Comparison of ENCODE assay signal across 17 cellular contexts in genomic region chr4:13912436-13912835, GRCh38.
DNase-seq lines count a peak whose midpoint lies in the region; ATAC-seq and TF ChIP-seq lines count a peak whose summit lies in the region.
"Had no signal": no experiment of that assay in that cellular context is flagged by ENCODE, and none has a peak within 500 bp of the region (broad histone marks: within the 10 kb centered on the region; RNA-seq: fewer than 3 reads in every experiment).

No MANE protein-coding gene starts in this region.

- intact Hi-C loops in Caco-2 (cut with micrococcal nuclease; ENCODE audit: unreplicated experiment): loop anchor here (2.0 kb wide), 1 partner anchor 78 kb away; no protein-coding TSS in a partner anchor
- intact Hi-C loops in right cardiac atrium (cut with DNase I): no loop called here
- intact Hi-C loops in sciatic nerve (cut with DNase I): no loop called here

- 70% methylated on average over 2 of the region's 2 CpGs for WGBS in right cardiac atrium

- POLR2A ChIA-PET in Caco-2 (lab: Charles Lee) (no interaction called here), GM10248 (lab: Yijun Ruan, JAX) (no interaction called here)

- H3K27me3 Mint-ChIP-seq in Caco-2 (ENCODE audit: insufficient read depth, unreplicated experiment): no peaks in the 10 kb centered on the region
- H3K27me3 Mint-ChIP-seq in mesothelial cell of epicardium (ENCODE audit: low read depth): peaks cover 5% of the 10 kb centered on the region

- H3K9me3 ChIP-seq in Caco-2 (no peaks in the 10 kb centered on the region), right cardiac atrium (ENCODE audit: control insufficient read depth, low read length) (no peaks in the 10 kb centered on the region)
- H3K9me3 ChIP-seq: BLaER1 treated with 17β-estradiol and CSF1 and Interleukin-3, amounts not matched to agents 10 nM and 100 nM; HAP-1 had no signal

- CTCF ChIA-PET in Caco-2 (lab: Charles Lee): no interaction called here
- CTCF ChIA-PET in GM10248 (lab: Yijun Ruan, JAX): no interaction called here

- peak in 1 of 2 experiments; percentile 20 for DNase-seq in Caco-2
- peak; percentile 41 for DNase-seq in NCI-H226
- no peak for DNase-seq in brain microvascular endothelial cell
- no peak for DNase-seq in mesothelial cell of epicardium (ENCODE audit: low spot score in 2 of 2, unreplicated experiment in 2 of 2)
- no peak for DNase-seq in right cardiac atrium
- no peak for DNase-seq in GM10248 (ENCODE audit: extremely low spot score)
- no peak for DNase-seq in sciatic nerve (ENCODE audit: low spot score)
- DNase-seq in stimulated activated CD4-positive, alpha-beta T cell treated with anti-CD3 and anti-CD28 coated beads, Interleukin-15, amount 100 ng/mL, for 24 hours: no peak
- DNase-seq: CD8-positive, alpha-beta T cell; DMS53; KBM-7; NCI-H1694 treated with DMSO at 0.1 percent for 48 hours; NCI-H2107; NCI-H524 treated with DMSO at 0.1 percent for 48 hours had no signal

- H3K4me1 Mint-ChIP-seq in Caco-2 (ENCODE audit: low read depth, unreplicated experiment): peaks cover 15% of the 10 kb centered on the region
- peaks cover 6% of the 10 kb centered on the region for H3K4me1 Mint-ChIP-seq in mesothelial cell of epicardium

- H3K36me3 ChIP-seq in Caco-2 (ENCODE audit: control insufficient read depth, insufficient read depth, low read length) (no peaks in the 10 kb centered on the region; the same call in 1 of the 2 replicates), brain microvascular endothelial cell (replicated peaks) (no peaks in the 10 kb centered on the region)
- H3K36me3 ChIP-seq: BLaER1 treated with 17β-estradiol and CSF1 and Interleukin-3, amounts not matched to agents 10 nM and 100 nM; HAP-1 had no signal

- peaks cover 10% of the 10 kb centered on the region for H3K9me3 Mint-ChIP-seq in Caco-2 (ENCODE audit: unreplicated experiment)
- no peaks in the 10 kb centered on the region for H3K9me3 Mint-ChIP-seq in mesothelial cell of epicardium
- H3K9me3 Mint-ChIP-seq: CD8-positive, alpha-beta T cell had no signal

- peak overlapping the region; percentile 71 for H3K27ac Mint-ChIP-seq in Caco-2 (ENCODE audit: unreplicated experiment)
- peak overlapping the region; percentile 0 for H3K27ac Mint-ChIP-seq in mesothelial cell of epicardium
- H3K27ac Mint-ChIP-seq: CD8-positive, alpha-beta T cell had no signal

- no peaks in the 10 kb centered on the region for H3K27me3 ChIP-seq in Caco-2 (replicated peaks; ENCODE audit: control insufficient read depth, insufficient read depth, low read length)
- no peaks in the 10 kb centered on the region for H3K27me3 ChIP-seq in brain microvascular endothelial cell (replicated peaks)
- no peaks in the 10 kb centered on the region for H3K27me3 ChIP-seq in right cardiac atrium (ENCODE audit: control insufficient read depth, insufficient read depth)
- H3K27me3 ChIP-seq: BLaER1 treated with 17β-estradiol and CSF1 and Interleukin-3, amounts not matched to agents 10 nM and 100 nM had no signal

- H3K4me3 ChIP-seq in Caco-2 (ENCODE audit: low read depth, low read length): no peak overlapping the region
- H3K4me3 ChIP-seq in brain microvascular endothelial cell (ENCODE audit: low read depth, low read length): no peak overlapping the region
- H3K4me3 ChIP-seq in right cardiac atrium (ENCODE audit: low read length): no peak overlapping the region
- H3K4me3 ChIP-seq: BLaER1 treated with 17β-estradiol and CSF1 and Interleukin-3, amounts not matched to agents 10 nM and 100 nM; HAP-1 had no signal

- H3K4me3 Mint-ChIP-seq in Caco-2 (ENCODE audit: unreplicated experiment) (no peak overlapping the region), mesothelial cell of epicardium (no peak overlapping the region)
- H3K4me3 Mint-ChIP-seq: CD8-positive, alpha-beta T cell had no signal

- in situ Hi-C loops in brain microvascular endothelial cell (cut with HindIII; ENCODE audit: low pct_ligation_motif_present, low sequenced_read_pairs): no loop called here

- BruUV-seq in Caco-2 (replicated peaks; lab: Mats Ljungman, UMichigan): no TSS peak

- no peak for ATAC-seq in right cardiac atrium
- ATAC-seq in sciatic nerve: no peak
- ATAC-seq: CD8-positive, alpha-beta T cell; Right ventricle myocardium inferior had no signal

- H3K27ac ChIP-seq in brain microvascular endothelial cell (peak overlapping the region; percentile 17), right cardiac atrium (ENCODE audit: low read length) (no peak overlapping the region)
- H3K27ac ChIP-seq: BLaER1 treated with 17β-estradiol and CSF1 and Interleukin-3, amounts not matched to agents 10 nM and 100 nM had no signal

- TF ChIP-seq CTCF in Caco-2 (IDR thresholded peaks at IDR 0.05; ENCODE audit: insufficient read depth in 1 of 2, low read depth in 1 of 2, low read length in 1 of 2, severe bottlenecking in 1 of 2, unreplicated experiment in 1 of 2): no peak
- no peak for TF ChIP-seq CTCF in brain microvascular endothelial cell (IDR thresholded peaks at IDR 0.05; ENCODE audit: low read depth, low read length, missing control alignments)
- TF ChIP-seq CTCF in mesothelial cell of epicardium (IDR thresholded peaks at IDR 0.05; ENCODE audit: unreplicated experiment): no peak
- TF ChIP-seq CTCF in GM10248 (IDR thresholded peaks at IDR 0.05; ENCODE audit: control extremely low read depth, extremely low read depth, low read depth, missing control alignments): no peak

- H3K36me3 Mint-ChIP-seq in Caco-2 (ENCODE audit: insufficient read depth, unreplicated experiment) (no peaks in the 10 kb centered on the region), mesothelial cell of epicardium (no peaks in the 10 kb centered on the region)
- H3K36me3 Mint-ChIP-seq: CD8-positive, alpha-beta T cell had no signal

- H3K4me1 ChIP-seq in Caco-2 (peaks cover 33% of the 10 kb centered on the region), right cardiac atrium (ENCODE audit: control insufficient read depth, insufficient read depth, low read length) (no peaks in the 10 kb centered on the region)
- H3K4me1 ChIP-seq: HAP-1 had no signal
